ENCODE assay signal across 8 cellular contexts in the genomic region with DNA sequence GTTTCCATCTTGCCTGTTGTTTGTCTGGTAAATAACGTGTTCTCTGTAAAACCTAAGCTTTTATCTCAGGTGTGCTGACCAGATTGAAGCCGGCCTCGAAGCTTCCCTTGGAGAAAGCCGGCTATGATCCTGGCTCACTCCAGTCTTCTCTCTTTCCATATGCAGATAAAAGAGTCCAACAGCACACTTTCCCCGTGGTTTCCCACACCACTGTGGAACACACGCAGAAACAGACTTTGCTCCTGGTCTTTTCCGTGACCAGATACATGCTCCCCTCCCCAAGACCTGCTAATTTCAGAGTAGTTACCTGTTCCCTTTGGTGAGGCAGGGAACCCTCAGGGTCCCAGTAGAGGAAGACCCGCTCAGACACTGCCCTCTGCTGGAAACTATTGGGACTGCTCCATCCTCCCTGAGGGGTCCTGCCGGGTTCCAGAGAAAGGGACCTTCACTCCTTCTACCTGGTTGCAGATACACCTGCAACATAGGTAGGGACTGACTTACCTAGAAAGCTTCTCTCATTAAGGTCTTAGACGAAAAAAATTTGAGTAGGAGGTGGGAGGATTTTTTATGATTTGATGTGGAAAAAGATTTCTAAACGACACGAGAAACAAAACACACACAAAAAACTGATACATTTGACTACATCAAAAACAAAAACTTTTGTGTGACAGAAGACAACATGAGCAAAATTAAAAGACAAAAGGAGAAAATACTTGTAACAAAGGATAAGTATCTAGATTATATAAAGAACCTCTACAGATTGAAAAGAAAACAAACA.
DNase-seq lines count a peak whose midpoint lies in the region; ATAC-seq and TF ChIP-seq lines count a peak whose summit lies in the region.

No MANE protein-coding gene starts in this region.

- ATAC-seq in HG02623 (IDR thresholded peaks at IDR 0.05; ENCODE audit: unreplicated experiment) (peak; percentile 48), left cardiac atrium (peak; percentile 47 to 55), GM18517 (IDR thresholded peaks at IDR 0.05; ENCODE audit: unreplicated experiment) (no peak)

- no peaks in the 10 kb centered on the region for H3K36me3 ChIP-seq in Peyer's patch

- peak in 5 of 6 experiments; percentile 57 to 84 (median 66) for TF ChIP-seq CTCF in Peyer's patch (IDR thresholded peaks at IDR 0.05)

- no peak overlapping the region for H3K4me3 ChIP-seq in Peyer's patch

- intact Hi-C loops in left cardiac atrium (cut with DNase I): loop anchor here in 1 of 2 donors (2.0 to 5.0 kb wide), 4 partner anchors 108 to 903 kb away; a partner anchor contains a TSS

- no peaks in the 10 kb centered on the region for H3K27me3 ChIP-seq in Peyer's patch

- no peak for TF ChIP-seq POLR2A in Peyer's patch (IDR thresholded peaks at IDR 0.05)

- H3K9me3 ChIP-seq in Peyer's patch: no peaks in the 10 kb centered on the region

- H3K4me1 ChIP-seq in Peyer's patch: no peaks in the 10 kb centered on the region

- no peak overlapping the region for H3K27ac ChIP-seq in Peyer's patch

- DNase-seq in D341Med (ENCODE audit: low spot score) (peak; percentile 82), Peyer's patch (peak in 2 of 3 donors; percentile 48 to 75), left cardiac atrium (peak; percentile 46), amniotic stem cell (lab: John Stamatoyannopoulos, UW) (no peak)
- peak; percentile 38 to 64 (median 58) for DNase-seq in activated naive CD4-positive, alpha-beta T cell (lab: John Stamatoyannopoulos, UW)
- peak; percentile 26 to 74 (median 43) for DNase-seq in stimulated activated CD4-positive, alpha-beta T cell treated with anti-CD3 and anti-CD28 coated beads, Interleukin-12 subunit alpha, Interleukin-12 subunit beta, amount 100 ng/mL, for 48 hours (ENCODE audit: low read depth in 2 of 3, low spot score in 1 of 3)
